9 cellular contexts compared by ENCODE assay signal in genomic region chr2:9952286-9952737, GRCh38. TPM values are rescaled to one million over a fixed set of nuclear protein-coding genes. Genes with fewer than 3 reads are reported as not detected.
DNase-seq lines count a peak whose midpoint lies in the region; ATAC-seq and TF ChIP-seq lines count a peak whose summit lies in the region.
"Had no signal": no experiment of that assay in that cellular context is flagged by ENCODE, and none has a peak within 500 bp of the region (broad histone marks: within the 10 kb centered on the region; RNA-seq: fewer than 3 reads in every experiment).

No MANE protein-coding gene starts in this region.

- H3K4me1 Mint-ChIP-seq in progenitor cell of endocrine pancreas (ENCODE audit: low read depth), result peaks cover 25% of the 10 kb centered on the region

- H3K27me3 ChIP-seq in GM06990 (replicated peaks; ENCODE audit: control insufficient read depth, insufficient read depth, low read length), result no peaks in the 10 kb centered on the region
- peaks cover 0 to 6% of the 10 kb centered on the region in 2 donors for H3K27me3 ChIP-seq in Peyer's patch
- H3K27me3 ChIP-seq in esophagus muscularis mucosa, result no peaks in the 10 kb centered on the region

- H3K9me3 Mint-ChIP-seq in progenitor cell of endocrine pancreas (ENCODE audit: low read depth), result no peaks in the 10 kb centered on the region

- H3K4me1 ChIP-seq in Peyer's patch, result peaks cover 0 to 13% (median 4%) of the 10 kb centered on the region in 4 donors
- peaks cover 0 to 19% (median 15%) of the 10 kb centered on the region in 4 donors for H3K4me1 ChIP-seq in esophagus muscularis mucosa

- H3K36me3 Mint-ChIP-seq in progenitor cell of endocrine pancreas (ENCODE audit: insufficient read depth), result peaks cover 1% of the 10 kb centered on the region

- peak overlapping the region; percentile 85 for H3K4me3 Mint-ChIP-seq in progenitor cell of endocrine pancreas (ENCODE audit: low read depth)

- H3K27ac ChIP-seq in Peyer's patch (peak overlapping the region in 1 of 4 donors; percentile 69), esophagus muscularis mucosa (replicated peaks in 1 of 4) (peak overlapping the region in 2 of 4 donors; percentile 76 to 80)

- TF ChIP-seq EP300 in esophagus muscularis mucosa (IDR thresholded peaks at IDR 0.05), result no peak

- H3K36me3 ChIP-seq in GM06990 (ENCODE audit: control insufficient read depth, insufficient read depth, low read length) (no peaks in the 10 kb centered on the region), Peyer's patch (no peaks in the 10 kb centered on the region), esophagus muscularis mucosa (no peaks in the 10 kb centered on the region)

- in situ Hi-C loops in G401 (cut with HindIII; ENCODE audit: low sequenced_read_pairs), result loop anchor here (25.0 kb wide), 1 partner anchor 140 kb away; no protein-coding TSS in a partner anchor

- ATAC-seq in GM19455 (IDR thresholded peaks at IDR 0.05; ENCODE audit: unreplicated experiment), result no peak

- TF ChIP-seq POLR2A in Peyer's patch (IDR thresholded peaks at IDR 0.05), result no peak
- no peak for TF ChIP-seq POLR2A in esophagus muscularis mucosa (IDR thresholded peaks at IDR 0.05; ENCODE audit: low read depth)

- peak overlapping the region; percentile 90 for H3K27ac Mint-ChIP-seq in progenitor cell of endocrine pancreas

- H3K27me3 Mint-ChIP-seq in progenitor cell of endocrine pancreas, result peaks cover 36% of the 10 kb centered on the region

- TF ChIP-seq CTCF in GM06990 (IDR thresholded peaks at IDR 0.05; ENCODE audit: insufficient read depth, low read length, poor library complexity, severe bottlenecking) (no peak), Peyer's patch (IDR thresholded peaks at IDR 0.05) (no peak), esophagus muscularis mucosa (IDR thresholded peaks at IDR 0.05) (no peak), progenitor cell of endocrine pancreas (IDR thresholded peaks at IDR 0.05; ENCODE audit: unreplicated experiment) (no peak)

- WGBS in esophagus muscularis mucosa, result 26% methylated on average over 15 of the region's 15 CpGs

- DNase-seq in GM06990 (ENCODE audit: extremely low read depth, insufficient read length), result no peak
- no peak for DNase-seq in Peyer's patch
- DNase-seq in esophagus muscularis mucosa (ENCODE audit: extremely low spot score), result peak; percentile 64
- no peak for DNase-seq in progenitor cell of endocrine pancreas (ENCODE audit: low spot score, unreplicated experiment)
- no peak for DNase-seq in NCI-H774 (lab: John Stamatoyannopoulos, UW)
- no peak for DNase-seq in GF-D8 (lab: John Stamatoyannopoulos, UW)
- DNase-seq in G401 (ENCODE audit: low spot score), result no peak
- DNase-seq: HCEC 1CT had no signal

- H3K4me3 ChIP-seq in GM06990 (replicated peaks; ENCODE audit: low read depth, low read length) (peak overlapping the region; percentile 71), Peyer's patch (peak overlapping the region; percentile 73 to 89 (median 84)), esophagus muscularis mucosa (peak overlapping the region; percentile 69 to 85 (median 80))

- no peaks in the 10 kb centered on the region for H3K9me3 ChIP-seq in Peyer's patch
- no peaks in the 10 kb centered on the region for H3K9me3 ChIP-seq in esophagus muscularis mucosa

- intact Hi-C loops in esophagus muscularis mucosa (cut with DNase I), result loop anchor here (10.0 kb wide), 1 partner anchor 492 kb away; the partner anchor contains the start of gene ODC1

RNA-seq across cellular contexts. Expression of gene GRHL1, which starts 0.8 kb away (rescaled TPM):
- 1 to 10 TPM in 3 of 4 donors, not detected in 1; 1.3 to 6.6 (median 1.5) TPM for total RNA-seq in Peyer's patch
- total RNA-seq in esophagus muscularis mucosa, result 1 to 10 TPM in 3 of 4 donors, under 1 TPM in 1; 0.86 to 5.1 (median 2.6) TPM
- 13.4 and 14.4 TPM in 2 replicates for total RNA-seq in progenitor cell of endocrine pancreas
- total RNA-seq in G401 (2014; rRNA removed; shearing (Covaris generic)), result 0.14 and 0.98 TPM in 2 replicates
